Comparison of ENCODE assay signal across 8 cellular contexts in the genomic region with DNA sequence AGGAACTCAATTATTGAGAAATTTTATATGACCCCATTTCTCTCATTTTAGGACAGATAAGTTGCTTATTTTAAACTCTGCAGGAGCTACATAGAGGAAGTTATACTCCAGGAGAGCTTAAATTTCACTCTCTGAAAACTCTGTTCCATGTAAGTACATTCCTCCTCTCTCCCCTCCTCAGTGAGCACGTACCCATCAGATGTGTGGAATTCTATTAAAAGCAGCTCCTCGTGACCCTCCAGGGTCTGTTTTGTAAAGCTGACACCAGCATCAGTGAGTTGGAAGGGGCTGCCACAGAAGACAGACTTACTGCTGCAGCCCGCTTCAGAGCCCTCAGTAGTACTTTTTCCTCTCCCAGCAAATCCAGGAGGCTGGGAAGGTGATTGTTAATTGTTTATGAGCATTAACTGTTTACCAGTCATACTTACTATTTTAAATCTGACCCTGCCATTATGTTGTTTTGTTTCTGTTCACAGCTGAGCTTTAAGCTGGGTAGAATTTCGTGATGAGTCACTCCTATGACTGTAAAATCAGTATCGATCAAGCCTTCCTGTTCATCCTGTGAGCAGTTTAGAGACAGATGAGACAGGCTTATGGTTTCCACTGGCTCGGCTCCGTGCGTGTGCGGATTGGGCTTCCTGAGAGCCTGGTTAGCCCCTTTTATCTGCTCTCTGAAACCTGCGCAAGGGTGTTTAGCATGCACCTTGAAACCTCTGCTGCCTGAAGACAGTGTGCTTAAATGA. TPM values are rescaled to one million over a fixed set of nuclear protein-coding genes. Genes with fewer than 3 reads are reported as not detected.
A peak's percentile ranks its signal among the peaks of the same experiment; 100 is the strongest.
DNase-seq lines count a peak whose midpoint lies in the region; ATAC-seq and TF ChIP-seq lines count a peak whose summit lies in the region.

No MANE protein-coding gene starts in this region.

- H3F3A ChIP-seq in PC-9 (ENCODE audit: insufficient read depth, low read depth), result peaks cover 20% of the 10 kb centered on the region; the same call in 1 of the 2 replicates

- peak overlapping the region; percentile 70 for H3K4me2 ChIP-seq in PC-9

- DNase-seq in PC-9 (peak in 1 of 2 experiments; percentile 89), body of pancreas (no peak), psoas muscle (no peak), SW 1271 (lab: John Stamatoyannopoulos, UW) (no peak), iPS-NIHi7 (ENCODE audit: extremely low spot score) (no peak), cerebellar cortex (ENCODE audit: low spot score) (no peak), GM10266 (ENCODE audit: extremely low spot score) (no peak)

- H3K9me2 ChIP-seq in PC-9 (ENCODE audit: insufficient read depth), result no peaks in the 10 kb centered on the region

- WGBS in body of pancreas, 2 donors, result 59 to 64% methylated on average over 10 of the region's 10 CpGs
- 34 to 59% (median 37%) methylated on average over 10 of the region's 10 CpGs for WGBS in psoas muscle, 3 donors

- H3K4me1 ChIP-seq in PC-9 (replicated peaks; ENCODE audit: insufficient read depth), result peaks cover 32% of the 10 kb centered on the region
- H3K4me1 ChIP-seq in body of pancreas, result peaks cover 59% of the 10 kb centered on the region
- peaks cover 43% of the 10 kb centered on the region for H3K4me1 ChIP-seq in psoas muscle

- intact Hi-C loops in PC-9 (cut with micrococcal nuclease; ENCODE audit: unreplicated experiment), result no loop called here
- intact Hi-C loops in body of pancreas (cut with DNase I), result loop anchor here (10.0 kb wide), 1 partner anchor 224 kb away; no protein-coding TSS in a partner anchor
- intact Hi-C loops in psoas muscle (cut with DNase I), result no loop called here

- peak overlapping the region; percentile 56 for H2AFZ ChIP-seq in PC-9

- no TSS peak for BruUV-seq in PC-9 (replicated peaks; lab: Mats Ljungman, UMichigan)

- TF ChIP-seq POLR2A in body of pancreas (IDR thresholded peaks at IDR 0.05), result no peak

- CTCF ChIA-PET in PC-9 (lab: Charles Lee), result no interaction called here

- H3K36me3 ChIP-seq in PC-9 (ENCODE audit: low read depth) (no peaks in the 10 kb centered on the region), body of pancreas (replicated peaks in 1 of 2; ENCODE audit: insufficient read depth in 1 of 2, low read depth in 2 of 2) (no peaks in the 10 kb centered on the region), psoas muscle (ENCODE audit: insufficient read depth in 1 of 2, low read depth in 1 of 2) (no peaks in the 10 kb centered on the region)

- H3K9me3 ChIP-seq in PC-9 (ENCODE audit: insufficient read depth, low read depth) (no peaks in the 10 kb centered on the region), body of pancreas (no peaks in the 10 kb centered on the region), psoas muscle (no peaks in the 10 kb centered on the region)

- POLR2A ChIA-PET in PC-9 (lab: Charles Lee; ENCODE audit: unreplicated experiment), result no interaction called here

- peaks cover 98% of the 10 kb centered on the region for H3K79me2 ChIP-seq in PC-9 (ENCODE audit: low read depth)

- H3K27ac ChIP-seq in PC-9, result peak overlapping the region; percentile 90
- peak overlapping the region in 3 of 4 donors; percentile 2 to 25 (median 6) for H3K27ac ChIP-seq in body of pancreas
- H3K27ac ChIP-seq in psoas muscle, result peak overlapping the region; percentile 67

- H3K4me3 ChIP-seq in PC-9, result peak overlapping the region; percentile 26; the same call in 1 of the 2 replicates
- no peak overlapping the region for H3K4me3 ChIP-seq in body of pancreas
- H3K4me3 ChIP-seq in psoas muscle, result peak overlapping the region; percentile 13

- peak; percentile 91 for ATAC-seq in GM18867 (IDR thresholded peaks at IDR 0.05; ENCODE audit: unreplicated experiment)
- no peak for ATAC-seq in body of pancreas
- ATAC-seq in psoas muscle, result peak; percentile 31 to 68 (median 57)

- no peak for TF ChIP-seq CTCF in PC-9 (conservative IDR thresholded peaks at IDR 0.05)
- no peak for TF ChIP-seq CTCF in body of pancreas (IDR thresholded peaks at IDR 0.05)
- no peak for TF ChIP-seq CTCF in psoas muscle (IDR thresholded peaks at IDR 0.05)
- no peak for TF ChIP-seq CTCF in GM10266 (IDR thresholded peaks at IDR 0.05; ENCODE audit: control insufficient read depth, insufficient read depth, low read depth, missing control alignments)

- H3K27me3 ChIP-seq in PC-9 (ENCODE audit: insufficient read depth, low read depth) (no peaks in the 10 kb centered on the region), body of pancreas (no peaks in the 10 kb centered on the region), psoas muscle (ENCODE audit: insufficient read depth in 3 of 3, low read length in 2 of 3) (no peaks in the 10 kb centered on the region)

- H4K20me1 ChIP-seq in PC-9 (ENCODE audit: insufficient read depth), result no peaks in the 10 kb centered on the region

RNA-seq across cellular contexts. Expression of a gene that starts 20.4 kb away (rescaled TPM):
- total RNA-seq in PC-9 (2021) (71.3 and 78.9 TPM in 2 replicates), body of pancreas (10 to 100 TPM; 34.8 to 55.7 TPM), psoas muscle (10 to 100 TPM; 12.0 to 20.4 (median 15.9) TPM)
- 1 to 10 TPM; 2.1 to 4.0 (median 2.6) TPM for polyA plus RNA-seq in psoas muscle

Comparison
In these comparisons a context has a peak if more than half of its experiments do, and no peak if none do; other contexts are left out.
1. H3K27ac ChIP-seq: peak in every context shown above with its lines; median percentile 90 in PC-9; 67 in psoas muscle; 6 in body of pancreas.
2. H3K4me3 ChIP-seq: peak in PC-9 (single experiment) and psoas muscle (single experiment); none in body of pancreas (0 of 2).